1 cellular context compared by ENCODE assay signal in the genomic region with DNA sequence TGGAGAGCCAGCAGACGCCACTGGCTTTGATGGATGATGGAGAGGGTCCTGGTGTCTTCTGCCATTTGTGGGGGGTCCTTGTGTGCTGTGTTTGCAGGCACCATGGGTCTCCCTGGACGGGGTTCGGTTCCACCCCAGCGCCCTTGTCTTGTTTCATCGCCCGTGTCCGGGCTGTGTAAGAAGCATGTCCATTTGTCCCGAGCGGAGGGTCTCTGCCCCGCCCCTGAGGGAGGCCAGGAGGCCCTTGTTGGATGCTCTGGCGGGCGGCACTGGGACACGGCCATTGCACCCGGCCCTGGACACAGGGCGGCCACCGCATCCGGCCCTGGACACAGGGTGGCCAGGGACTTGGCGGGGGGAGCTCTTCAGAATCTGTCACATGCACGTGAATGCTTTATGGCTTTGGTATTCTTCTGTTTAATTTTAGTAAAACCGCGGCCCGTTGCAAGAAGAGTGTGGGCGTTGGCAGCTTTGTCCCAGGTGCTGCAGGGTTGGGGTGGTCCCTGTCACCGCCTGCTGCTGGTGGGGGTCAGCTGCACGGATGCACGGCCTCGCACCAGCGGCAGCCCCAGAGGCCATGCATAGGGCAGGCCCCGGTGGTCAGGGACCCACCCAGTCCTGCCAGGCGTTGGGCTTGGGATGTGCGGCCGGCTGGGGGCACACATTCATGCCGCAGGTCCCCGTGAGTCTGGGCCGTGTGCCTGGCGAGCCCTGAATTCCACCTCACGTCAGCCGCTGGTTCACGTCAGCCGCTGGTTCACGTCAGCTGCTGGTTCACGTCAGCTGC.
TF ChIP-seq lines count a peak whose summit lies in the region.

No MANE protein-coding gene starts in this region.

TF ChIP-seq in endothelial cell of umbilical vein, 7 proteins besides CTCF, POLR2A, EP300 and RAD21:
- TF ChIP-seq JUN (IDR thresholded peaks at IDR 0.05; ENCODE audit: borderline replicate concordance, insufficient read depth, insufficient read length, low read depth) (no peak), FOS (IDR thresholded peaks at IDR 0.05; ENCODE audit: borderline replicate concordance, insufficient read depth, low read length) (no peak), EZH2 (IDR thresholded peaks at IDR 0.05; ENCODE audit: borderline replicate concordance, low read depth, low read length, severe bottlenecking) (no peak), GATA2 (IDR thresholded peaks at IDR 0.05; ENCODE audit: insufficient read depth, insufficient read length, low read depth, low read length) (no peak), MYC (IDR thresholded peaks at IDR 0.05; ENCODE audit: low read depth, low read length) (no peak), POLR2AphosphoS5 (IDR thresholded peaks at IDR 0.05; ENCODE audit: insufficient read depth, low read depth, low read length) (no peak)
- TF ChIP-seq, protein P1, sequence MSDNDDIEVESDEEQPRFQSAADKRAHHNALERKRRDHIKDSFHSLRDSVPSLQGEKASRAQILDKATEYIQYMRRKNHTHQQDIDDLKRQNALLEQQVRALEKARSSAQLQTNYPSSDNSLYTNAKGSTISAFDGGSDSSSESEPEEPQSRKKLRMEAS (IDR thresholded peaks at IDR 0.05; ENCODE audit: insufficient read depth, insufficient read length), result no peak
